9 cellular contexts compared by ENCODE assay signal in the genomic region with DNA sequence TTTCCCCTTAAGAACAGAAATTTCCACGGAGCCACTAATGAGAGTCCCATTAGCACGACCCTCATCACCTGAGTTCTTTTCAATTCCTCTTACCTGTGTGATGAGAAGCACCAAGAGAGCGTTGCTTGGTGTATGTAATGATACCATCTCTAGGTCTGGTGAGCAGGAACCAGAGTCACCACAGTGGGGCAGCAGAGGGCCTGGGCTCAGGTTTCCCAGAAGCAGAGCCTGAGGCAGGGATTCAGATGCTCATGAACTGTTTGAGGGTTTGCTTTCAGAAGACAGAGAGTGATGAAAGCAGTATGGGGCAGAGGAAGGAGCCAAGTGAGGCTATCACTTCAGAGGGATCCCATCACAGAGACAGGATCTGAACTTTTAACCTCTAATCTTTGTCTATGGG. TPM values are rescaled to one million over a fixed set of nuclear protein-coding genes. Genes with fewer than 3 reads are reported as not detected.
DNase-seq lines count a peak whose midpoint lies in the region; ATAC-seq, FAIRE-seq and TF ChIP-seq lines count a peak whose summit lies in the region.
"Had no signal": no experiment of that assay in that cellular context is flagged by ENCODE, and none has a peak within 500 bp of the region (broad histone marks: within the 10 kb centered on the region; RNA-seq: fewer than 3 reads in every experiment).

No MANE protein-coding gene starts in this region.

- H3K79me2 ChIP-seq in hepatocyte = no peaks in the 10 kb centered on the region

- H3K4me2 ChIP-seq in hepatocyte = no peak overlapping the region

- no peak overlapping the region for H2AFZ ChIP-seq in hepatocyte

- H3K4me3 ChIP-seq in HFF-Myc (replicated peaks; ENCODE audit: low read depth, low read length) = no peak overlapping the region
- no peak overlapping the region for H3K4me3 ChIP-seq in hepatocyte
- H3K4me3 ChIP-seq in suprapubic skin = no peak overlapping the region
- no peak overlapping the region for H3K4me3 ChIP-seq in heart right ventricle
- H3K4me3 ChIP-seq: lung had no signal

- H3K4me1 ChIP-seq in hepatocyte (ENCODE audit: insufficient read depth) (peaks cover 23% of the 10 kb centered on the region), suprapubic skin (peaks cover 26% of the 10 kb centered on the region), heart right ventricle (peaks cover 4 to 30% (median 17%) of the 10 kb centered on the region in 9 donors)

- H3K9me3 ChIP-seq in hepatocyte (ENCODE audit: low read depth) = no peaks in the 10 kb centered on the region
- H3K9me3 ChIP-seq in suprapubic skin = peaks cover 4% of the 10 kb centered on the region
- H3K9me3 ChIP-seq in heart right ventricle = peaks cover 0 to 16% (median 6%) of the 10 kb centered on the region in 11 donors

- TF ChIP-seq EP300 in suprapubic skin (IDR thresholded peaks at IDR 0.05) = no peak

- DNase-seq in HFF-Myc (ENCODE audit: extremely low read depth, low read depth) = no peak
- DNase-seq in UCSD-AML1 (lab: John Stamatoyannopoulos, UW; ENCODE audit: unreplicated experiment) = peak; percentile 70
- DNase-seq in hepatocyte (ENCODE audit: low spot score) = peak; percentile 34
- no peak for DNase-seq in suprapubic skin (ENCODE audit: low spot score in 2 of 2)
- DNase-seq in HCEC 1CT = no peak
- no peak for DNase-seq in heart right ventricle
- no peak for DNase-seq in GM12891 (ENCODE audit: insufficient read length, low spot score)

- no peak for ATAC-seq in heart right ventricle

- TF ChIP-seq POLR2A in suprapubic skin (IDR thresholded peaks at IDR 0.05) = no peak
- TF ChIP-seq POLR2A in GM12891 (IDR thresholded peaks at IDR 0.05; ENCODE audit: low read depth, low read length) = no peak

- WGBS in hepatocyte (ENCODE audit: low lambda C conversion rate, missing lambda C conversion rate) = 87% methylated on average over 3 of the region's 3 CpGs
- 87% methylated on average over 3 of the region's 3 CpGs for WGBS in suprapubic skin
- WGBS in heart right ventricle, 2 donors = 80 to 87% methylated on average over 3 of the region's 3 CpGs

- FAIRE-seq in GM12891 (lab: Jason Lieb, UNC) = no peak

- intact Hi-C loops in heart right ventricle (cut with DNase I) = no loop called here

- peak; percentile 41 for TF ChIP-seq CTCF in 22Rv1 (IDR thresholded peaks at IDR 0.05)
- TF ChIP-seq CTCF in HFF-Myc (IDR thresholded peaks at IDR 0.05; ENCODE audit: low read depth, low read length, missing control alignments) = peak; percentile 54
- peak; percentile 29 for TF ChIP-seq CTCF in hepatocyte (IDR thresholded peaks at IDR 0.05; ENCODE audit: poor library complexity)
- no peak for TF ChIP-seq CTCF in suprapubic skin (IDR thresholded peaks at IDR 0.05)
- TF ChIP-seq CTCF in heart right ventricle (IDR thresholded peaks at IDR 0.05) = peak in 3 of 9 donors; percentile 13 to 38 (median 15)

- no peaks in the 10 kb centered on the region for H3K9me2 ChIP-seq in hepatocyte (replicated peaks; ENCODE audit: insufficient read depth)

- H3K36me3 ChIP-seq in hepatocyte (replicated peaks; ENCODE audit: insufficient read depth, low read depth) (no peaks in the 10 kb centered on the region), suprapubic skin (no peaks in the 10 kb centered on the region), heart right ventricle (no peaks in the 10 kb centered on the region)

- no peaks in the 10 kb centered on the region for H3K27me3 ChIP-seq in hepatocyte
- H3K27me3 ChIP-seq in suprapubic skin = peaks cover 4% of the 10 kb centered on the region
- no peaks in the 10 kb centered on the region for H3K27me3 ChIP-seq in heart right ventricle

- no peak overlapping the region for H3K27ac ChIP-seq in 22Rv1
- no peak overlapping the region for H3K27ac ChIP-seq in hepatocyte
- no peak overlapping the region for H3K27ac ChIP-seq in suprapubic skin
- no peak overlapping the region for H3K27ac ChIP-seq in heart right ventricle

- no peaks in the 10 kb centered on the region for H4K20me1 ChIP-seq in hepatocyte (ENCODE audit: insufficient read depth, poor library complexity, severe bottlenecking)

TF ChIP-seq in GM12891, 5 proteins besides CTCF, POLR2A, EP300 and RAD21:
- no peak for TF ChIP-seq POLR2AphosphoS5 (IDR thresholded peaks at IDR 0.05; ENCODE audit: low read depth, low read length)
- no peak for TF ChIP-seq PAX5 (IDR thresholded peaks at IDR 0.05; ENCODE audit: insufficient read depth, low read length, severe bottlenecking)
- no peak for TF ChIP-seq POU2F2 (IDR thresholded peaks at IDR 0.05; ENCODE audit: low read depth, low read length)
- no peak for TF ChIP-seq TAF1 (IDR thresholded peaks at IDR 0.05; ENCODE audit: low read depth, low read length)
- TF ChIP-seq SPI1 (IDR thresholded peaks at IDR 0.05; ENCODE audit: low read depth, low read length) = no peak

RNA-seq across cellular contexts. Expression of gene PTPRH, which starts 3.1 kb away (rescaled TPM):
- total RNA-seq in hepatocyte (30.9 and 31.5 TPM in 2 replicates), suprapubic skin (1 to 10 TPM in 2 of 4 donors, under 1 TPM in 1, not detected in 1; 0.34 to 1.4 (median 1.1) TPM), heart right ventricle (1 to 10 TPM in 7 of 10 donors, under 1 TPM in 3; 0.25 to 7.5 (median 2.4) TPM)
- polyA plus RNA-seq in hepatocyte (7.2 and 7.3 TPM in 2 replicates), heart right ventricle (1 to 10 TPM; 1.3 to 6.1 TPM)
- polyA plus RNA-seq in GM12891 (2012; ENCODE audit: low read depth, missing spikeins) = not detected

RNA-seq across cellular contexts. Expression of gene TMEM86B, which starts 16.1 kb away (rescaled TPM):
- total RNA-seq in hepatocyte (18.6 and 21.1 TPM in 2 replicates), suprapubic skin (1 to 10 TPM; 2.0 to 9.4 (median 4.2) TPM), heart right ventricle (1 to 10 TPM in 9 of 10 donors, under 1 TPM in 1; 0.77 to 2.5 (median 1.9) TPM)
- polyA plus RNA-seq in hepatocyte (48.6 and 62.3 TPM in 2 replicates), heart right ventricle (1 to 10 TPM; 2.7 to 5.9 TPM)
- 2.9 TPM for polyA plus RNA-seq in GM12891 (2012; ENCODE audit: low read depth, missing spikeins)

RNA-seq across cellular contexts. Expression of gene SYT5, which starts 32.4 kb away (rescaled TPM):
- 0.60 and 1.4 TPM in 2 replicates for total RNA-seq in hepatocyte
- 0.86 and 0.98 TPM in 2 replicates for polyA plus RNA-seq in hepatocyte
- 1 to 10 TPM in 3 of 4 donors, not detected in 1; 1.1 to 7.8 (median 6.8) TPM for total RNA-seq in suprapubic skin
- total RNA-seq in heart right ventricle = 1 to 10 TPM in 1 of 10 donors, not detected in 9; 1.1 TPM
- under 1 TPM in 1 of 2 donors, not detected in 1; under 0.01 TPM for polyA plus RNA-seq in heart right ventricle
- 0.10 TPM for polyA plus RNA-seq in GM12891 (2012; ENCODE audit: low read depth, missing spikeins)

RNA-seq across cellular contexts. Expression of gene DNAAF3, which starts 46.0 kb away (rescaled TPM):
- total RNA-seq in hepatocyte (0.17 and 1.9 TPM in 2 replicates), suprapubic skin (10 to 100 TPM in 1 of 4 donors, 1 to 10 TPM in 1, under 1 TPM in 2; 0.48 to 10.6 (median 3.1) TPM), heart right ventricle (1 to 10 TPM in 8 of 10 donors, under 1 TPM in 2; 0.37 to 3.9 (median 2.4) TPM)
- polyA plus RNA-seq in hepatocyte (3.8 and 4.9 TPM in 2 replicates), heart right ventricle (1 to 10 TPM; 1.2 to 5.9 TPM)
- not detected for polyA plus RNA-seq in GM12891 (2012; ENCODE audit: low read depth, missing spikeins)

RNA-seq across cellular contexts. Expression of gene PPP6R1, which starts 46.4 kb away (rescaled TPM):
- 37.1 and 39.5 TPM in 2 replicates for total RNA-seq in hepatocyte
- 76.0 and 79.3 TPM in 2 replicates for polyA plus RNA-seq in hepatocyte
- 10 to 100 TPM; 49.0 to 56.2 (median 51.3) TPM for total RNA-seq in suprapubic skin
- 10 to 100 TPM; 31.1 to 51.3 (median 39.0) TPM for total RNA-seq in heart right ventricle
- 10 to 100 TPM; 36.8 to 38.0 TPM for polyA plus RNA-seq in heart right ventricle
- polyA plus RNA-seq in GM12891 (2012; ENCODE audit: low read depth, missing spikeins) = 60.0 TPM

Comparison
In these comparisons a context has a peak if more than half of its experiments do, and no peak if none do; other contexts are left out.
1. CTCF ChIP-seq: peak in 22Rv1 (single experiment), HFF-Myc (single experiment) and hepatocyte (single experiment); none in suprapubic skin (0 of 2).
2. DNase-seq: peak in UCSD-AML1 (single experiment) and hepatocyte (single experiment); none in HFF-Myc (single experiment), suprapubic skin (0 of 2), HCEC 1CT (single experiment), heart right ventricle (0 of 2) and GM12891 (single experiment).